ENCODE assay signal across 14 cellular contexts in genomic region chr14:93082576-93083001, GRCh38. TPM values are rescaled to one million over a fixed set of nuclear protein-coding genes. Genes with fewer than 3 reads are reported as not detected.
DNase-seq lines count a peak whose midpoint lies in the region; ATAC-seq lines count a peak whose summit lies in the region.
"Had no signal": no experiment of that assay in that cellular context is flagged by ENCODE, and none has a peak within 500 bp of the region (broad histone marks: within the 10 kb centered on the region; RNA-seq: fewer than 3 reads in every experiment).

No MANE protein-coding gene starts in this region.

- H3K9me3 ChIP-seq in naive thymus-derived CD4-positive, alpha-beta T cell (ENCODE audit: control insufficient read depth in 2 of 3, low read length in 3 of 3): no peaks in the 10 kb centered on the region
- no peaks in the 10 kb centered on the region for H3K9me3 ChIP-seq in aorta (ENCODE audit: control insufficient read depth, low read length)
- H3K9me3 ChIP-seq: prostate gland, transverse colon had no signal

- H3K4me3 Mint-ChIP-seq in stimulated activated naive CD8-positive, alpha-beta T cell treated with anti-CD3 and anti-CD28 coated beads, Interleukin-15, Interleukin-2, amounts not matched to agents 100 ng/mL and 50 ng/mL, for 24 hours: peak overlapping the region; percentile 14
- H3K4me3 Mint-ChIP-seq in stimulated activated naive CD8-positive, alpha-beta T cell treated with anti-CD3 and anti-CD28 coated beads, Interleukin-15, amount 100 ng/mL, for 72 hours: peak overlapping the region in 1 of 2 donors; percentile 66
- H3K4me3 Mint-ChIP-seq in naive thymus-derived CD4-positive, alpha-beta T cell: peak overlapping the region in 1 of 10 donors; percentile 32
- H3K4me3 Mint-ChIP-seq in activated CD4-positive, alpha-beta memory T cell treated with anti-CD3 and anti-CD28 coated beads for 36 hours: no peak overlapping the region
- H3K4me3 Mint-ChIP-seq: activated CD4-positive, alpha-beta T cell treated with anti-CD3 and anti-CD28 coated beads, Interleukin-2, amount 10 ng/mL, durations not matched to agents 24 days and 14 days; activated T-helper 1 cell treated with anti-CD3 and anti-CD28 coated beads, Interleukin-12 subunit alpha, Interleukin-12 subunit beta, Interleukin-2, Interleukin-4 antibody, amounts not matched to agents 30 ng/mL and 10 ng/mL and 1 ng/mL, durations not matched to agents 14 hours and 24 hours and 36 hours had no signal

- H3K36me3 ChIP-seq in naive thymus-derived CD4-positive, alpha-beta T cell (ENCODE audit: control insufficient read depth in 2 of 3, insufficient read depth in 3 of 3, low read length in 3 of 3): no peaks in the 10 kb centered on the region
- H3K36me3 ChIP-seq in aorta (ENCODE audit: control insufficient read depth in 1 of 2, insufficient read depth in 2 of 2, low read length in 1 of 2): no peaks in the 10 kb centered on the region
- H3K36me3 ChIP-seq: prostate gland, transverse colon had no signal

- CTCF ChIA-PET in naive thymus-derived CD4-positive, alpha-beta T cell (lab: Charles Lee): no interaction called here
- CTCF ChIA-PET in activated CD4-positive, alpha-beta memory T cell treated with anti-CD3 and anti-CD28 coated beads for 36 hours (lab: Charles Lee): no interaction called here

- intact Hi-C loops in naive thymus-derived CD4-positive, alpha-beta T cell (cut with micrococcal nuclease): no loop called here
- intact Hi-C loops in aorta (cut with DNase I): no loop called here
- intact Hi-C loops in activated CD4-positive, alpha-beta memory T cell treated with anti-CD3 and anti-CD28 coated beads for 36 hours (cut with micrococcal nuclease): no loop called here

- peak overlapping the region; percentile 33 for H3K27ac Mint-ChIP-seq in stimulated activated naive CD8-positive, alpha-beta T cell treated with anti-CD3 and anti-CD28 coated beads, Interleukin-15, Interleukin-2, amounts not matched to agents 100 ng/mL and 50 ng/mL, for 24 hours
- H3K27ac Mint-ChIP-seq in stimulated activated naive CD8-positive, alpha-beta T cell treated with anti-CD3 and anti-CD28 coated beads, Interleukin-15, amount 100 ng/mL, for 72 hours: peak overlapping the region in 1 of 2 donors; percentile 96
- peak overlapping the region in 7 of 9 donors; percentile 10 to 78 (median 33) for H3K27ac Mint-ChIP-seq in naive thymus-derived CD4-positive, alpha-beta T cell
- no peak overlapping the region for H3K27ac Mint-ChIP-seq in activated CD4-positive, alpha-beta memory T cell treated with anti-CD3 and anti-CD28 coated beads for 36 hours
- H3K27ac Mint-ChIP-seq: activated T-helper 1 cell treated with anti-CD3 and anti-CD28 coated beads, Interleukin-12 subunit alpha, Interleukin-12 subunit beta, Interleukin-2, Interleukin-4 antibody, amounts not matched to agents 30 ng/mL and 10 ng/mL and 1 ng/mL, durations not matched to agents 14 hours and 24 hours and 36 hours had no signal

- 32 to 39% methylated on average over 12 of the region's 12 CpGs for WGBS in aorta, 2 donors

- POLR2A ChIA-PET in naive thymus-derived CD4-positive, alpha-beta T cell (lab: Charles Lee): no interaction called here
- POLR2A ChIA-PET in activated CD4-positive, alpha-beta memory T cell treated with anti-CD3 and anti-CD28 coated beads for 36 hours (lab: Charles Lee): no interaction called here

- no peaks in the 10 kb centered on the region for H3K9me3 Mint-ChIP-seq in stimulated activated naive CD8-positive, alpha-beta T cell treated with anti-CD3 and anti-CD28 coated beads, Interleukin-15, Interleukin-2, amounts not matched to agents 100 ng/mL and 50 ng/mL, for 24 hours
- H3K9me3 Mint-ChIP-seq in stimulated activated naive CD8-positive, alpha-beta T cell treated with anti-CD3 and anti-CD28 coated beads, Interleukin-15, amount 100 ng/mL, for 72 hours: peaks cover 0 to 10% of the 10 kb centered on the region in 2 donors
- no peaks in the 10 kb centered on the region for H3K9me3 Mint-ChIP-seq in naive thymus-derived CD4-positive, alpha-beta T cell
- peaks cover 3% of the 10 kb centered on the region for H3K9me3 Mint-ChIP-seq in activated CD4-positive, alpha-beta memory T cell treated with anti-CD3 and anti-CD28 coated beads for 36 hours
- H3K9me3 Mint-ChIP-seq: activated CD4-positive, alpha-beta T cell treated with anti-CD3 and anti-CD28 coated beads, Interleukin-2, amount 10 ng/mL, durations not matched to agents 24 days and 14 days; activated T-helper 1 cell treated with anti-CD3 and anti-CD28 coated beads, Interleukin-12 subunit alpha, Interleukin-12 subunit beta, Interleukin-2, Interleukin-4 antibody, amounts not matched to agents 30 ng/mL and 10 ng/mL and 1 ng/mL, durations not matched to agents 14 hours and 24 hours and 36 hours had no signal

- no peak overlapping the region for H3K4me3 ChIP-seq in naive thymus-derived CD4-positive, alpha-beta T cell (ENCODE audit: low read length)
- H3K4me3 ChIP-seq in aorta (ENCODE audit: low read length in 2 of 2): no peak overlapping the region
- H3K4me3 ChIP-seq: prostate gland, transverse colon had no signal

- no peak for DNase-seq in stimulated activated naive CD8-positive, alpha-beta T cell treated with anti-CD3 and anti-CD28 coated beads, Interleukin-15, amount 100 ng/mL, for 72 hours
- no peak for DNase-seq in naive thymus-derived CD4-positive, alpha-beta T cell
- DNase-seq in aorta (no peak), amniotic stem cell (lab: John Stamatoyannopoulos, UW) (no peak)
- DNase-seq in activated CD4-positive, alpha-beta memory T cell treated with anti-CD3 and anti-CD28 coated beads for 36 hours: no peak
- DNase-seq: activated CD4-positive, alpha-beta T cell treated with anti-CD3 and anti-CD28 coated beads, Interleukin-2, amount 10 ng/mL, durations not matched to agents 24 days and 14 days; kidney glomerular epithelial cell; NCI-H748 treated with DMSO at 0.1 percent for 48 hours; transverse colon had no signal

- no peaks in the 10 kb centered on the region for H3K27me3 ChIP-seq in naive thymus-derived CD4-positive, alpha-beta T cell (ENCODE audit: control insufficient read depth in 2 of 2, insufficient read depth in 2 of 2, low read length in 2 of 2)
- H3K27me3 ChIP-seq in aorta (ENCODE audit: control insufficient read depth in 1 of 2, insufficient read depth in 2 of 2, low read length in 1 of 2): no peaks in the 10 kb centered on the region
- H3K27me3 ChIP-seq: transverse colon had no signal

- no peak for ATAC-seq in stimulated activated naive CD8-positive, alpha-beta T cell treated with anti-CD3 and anti-CD28 coated beads, Interleukin-15, amount 100 ng/mL, for 72 hours
- ATAC-seq in naive thymus-derived CD4-positive, alpha-beta T cell: no peak
- ATAC-seq in aorta (ENCODE audit: low FRiP score): peak; percentile 23
- ATAC-seq in HG03571 (IDR thresholded peaks at IDR 0.05; ENCODE audit: unreplicated experiment): no peak

- H3K27me3 Mint-ChIP-seq in stimulated activated naive CD8-positive, alpha-beta T cell treated with anti-CD3 and anti-CD28 coated beads, Interleukin-15, Interleukin-2, amounts not matched to agents 100 ng/mL and 50 ng/mL, for 24 hours: no peaks in the 10 kb centered on the region
- H3K27me3 Mint-ChIP-seq in stimulated activated naive CD8-positive, alpha-beta T cell treated with anti-CD3 and anti-CD28 coated beads, Interleukin-15, amount 100 ng/mL, for 72 hours: no peaks in the 10 kb centered on the region
- no peaks in the 10 kb centered on the region for H3K27me3 Mint-ChIP-seq in naive thymus-derived CD4-positive, alpha-beta T cell
- H3K27me3 Mint-ChIP-seq in activated CD4-positive, alpha-beta memory T cell treated with anti-CD3 and anti-CD28 coated beads for 36 hours: no peaks in the 10 kb centered on the region
- H3K27me3 Mint-ChIP-seq: activated CD4-positive, alpha-beta T cell treated with anti-CD3 and anti-CD28 coated beads, Interleukin-2, amount 10 ng/mL, durations not matched to agents 24 days and 14 days had no signal

- H3K4me1 ChIP-seq in naive thymus-derived CD4-positive, alpha-beta T cell (ENCODE audit: control insufficient read depth in 2 of 2, insufficient read depth in 2 of 2, low read length in 2 of 2): peaks cover 8 to 26% of the 10 kb centered on the region in 2 donors
- peaks cover 0 to 2% of the 10 kb centered on the region in 2 donors for H3K4me1 ChIP-seq in aorta (ENCODE audit: control insufficient read depth in 1 of 2, insufficient read depth in 2 of 2, low read length in 2 of 2)

- H3K27ac ChIP-seq in cingulate gyrus (ENCODE audit: low read depth, low read length) (peak overlapping the region; percentile 39), aorta (ENCODE audit: low read depth in 1 of 2, low read length in 2 of 2) (peak overlapping the region in 1 of 2 donors; percentile 14)
- no peak overlapping the region for H3K27ac ChIP-seq in naive thymus-derived CD4-positive, alpha-beta T cell (ENCODE audit: low read depth, low read length)
- H3K27ac ChIP-seq: prostate gland had no signal

- H3K4me1 Mint-ChIP-seq in stimulated activated naive CD8-positive, alpha-beta T cell treated with anti-CD3 and anti-CD28 coated beads, Interleukin-15, Interleukin-2, amounts not matched to agents 100 ng/mL and 50 ng/mL, for 24 hours (ENCODE audit: low read depth): peaks cover 86% of the 10 kb centered on the region
- H3K4me1 Mint-ChIP-seq in stimulated activated naive CD8-positive, alpha-beta T cell treated with anti-CD3 and anti-CD28 coated beads, Interleukin-15, amount 100 ng/mL, for 72 hours: peaks cover 93% of the 10 kb centered on the region
- H3K4me1 Mint-ChIP-seq in naive thymus-derived CD4-positive, alpha-beta T cell: peaks cover 18 to 42% (median 25%) of the 10 kb centered on the region in 7 donors
- H3K4me1 Mint-ChIP-seq in activated CD4-positive, alpha-beta memory T cell treated with anti-CD3 and anti-CD28 coated beads for 36 hours (ENCODE audit: low read depth): peaks cover 25% of the 10 kb centered on the region

- no peaks in the 10 kb centered on the region for H3K36me3 Mint-ChIP-seq in stimulated activated naive CD8-positive, alpha-beta T cell treated with anti-CD3 and anti-CD28 coated beads, Interleukin-15, Interleukin-2, amounts not matched to agents 100 ng/mL and 50 ng/mL, for 24 hours (ENCODE audit: low read depth)
- H3K36me3 Mint-ChIP-seq in naive thymus-derived CD4-positive, alpha-beta T cell: peaks cover 0 to 9% (median 0%) of the 10 kb centered on the region in 5 donors
- H3K36me3 Mint-ChIP-seq in activated CD4-positive, alpha-beta memory T cell treated with anti-CD3 and anti-CD28 coated beads for 36 hours: no peaks in the 10 kb centered on the region

RNA-seq across cellular contexts. Expression of gene ITPK1, which starts 33.1 kb away (rescaled TPM):
- 10 to 100 TPM; 19.6 to 71.8 (median 27.4) TPM for total RNA-seq in naive thymus-derived CD4-positive, alpha-beta T cell
- 10 to 100 TPM; 10.2 to 16.8 TPM for polyA plus RNA-seq in naive thymus-derived CD4-positive, alpha-beta T cell
- 10 to 100 TPM; 50.8 to 69.5 TPM for total RNA-seq in aorta
- polyA plus RNA-seq in aorta: 10 to 100 TPM; 39.7 to 57.5 TPM
- 10 to 100 TPM; 28.1 to 35.2 TPM for total RNA-seq in activated CD4-positive, alpha-beta memory T cell treated with anti-CD3 and anti-CD28 coated beads for 36 hours
